In genomic region chr2:64666810-64667438, GRCh38 we compare ENCODE assay signal across 9 cellular contexts. TPM values are rescaled to one million over a fixed set of nuclear protein-coding genes. Genes with fewer than 3 reads are reported as not detected.
DNase-seq lines count a peak whose midpoint lies in the region; ATAC-seq and TF ChIP-seq lines count a peak whose summit lies in the region.
"Had no signal": no experiment of that assay in that cellular context is flagged by ENCODE, and none has a peak within 500 bp of the region (broad histone marks: within the 10 kb centered on the region; RNA-seq: fewer than 3 reads in every experiment).

No MANE protein-coding gene starts in this region.

- peak overlapping the region in 1 of 8 donors; percentile 2 for H3K4me3 ChIP-seq in spleen
- H3K4me3 ChIP-seq: PC-9 had no signal

- no peaks in the 10 kb centered on the region for H3K27me3 ChIP-seq in spleen (replicated peaks in 1 of 7)

- TF ChIP-seq POLR2A in spleen (IDR thresholded peaks at IDR 0.05): no peak

- ATAC-seq in activated CD8-positive, alpha-beta memory T cell treated with anti-CD3 and anti-CD28 coated beads, Interleukin-2, amount 10 ng/mL, durations not matched to agents 7 days and 5 days: peak; percentile 58
- ATAC-seq in HG02759 (IDR thresholded peaks at IDR 0.05; ENCODE audit: unreplicated experiment): peak; percentile 76

- CTCF ChIA-PET in activated CD8-positive, alpha-beta memory T cell treated with anti-CD3 and anti-CD28 coated beads, Interleukin-2, amount 10 ng/mL, durations not matched to agents 7 days and 5 days (lab: Charles Lee): interaction anchor here (0.6 to 3.6 kb wide), 4 partner anchors 14 to 165 kb away, joined by 3 to 15 read pairs (median 4); partner anchors contain the start of gene SERTAD2
- CTCF ChIA-PET in activated CD4-positive, alpha-beta memory T cell treated with anti-CD3 and anti-CD28 coated beads, Interleukin-2, amount 10 ng/mL, durations not matched to agents 7 days and 5 days (lab: Charles Lee): interaction anchor here (1.0 to 2.7 kb wide), 3 partner anchors 10 to 84 kb away, joined by 3 to 9 read pairs (median 3); no protein-coding TSS in a partner anchor

- H3K36me3 Mint-ChIP-seq in activated CD8-positive, alpha-beta memory T cell treated with anti-CD3 and anti-CD28 coated beads, Interleukin-2, amount 10 ng/mL, durations not matched to agents 7 days and 5 days: peaks cover 10% of the 10 kb centered on the region
- H3K36me3 Mint-ChIP-seq in activated CD4-positive, alpha-beta memory T cell treated with anti-CD3 and anti-CD28 coated beads, Interleukin-2, amount 10 ng/mL, durations not matched to agents 7 days and 5 days (ENCODE audit: low read depth): no peaks in the 10 kb centered on the region

- H3K4me3 Mint-ChIP-seq in activated CD8-positive, alpha-beta memory T cell treated with anti-CD3 and anti-CD28 coated beads, Interleukin-2, amount 10 ng/mL, durations not matched to agents 7 days and 5 days: no peak overlapping the region
- no peak overlapping the region for H3K4me3 Mint-ChIP-seq in activated CD4-positive, alpha-beta memory T cell treated with anti-CD3 and anti-CD28 coated beads, Interleukin-2, amount 10 ng/mL, durations not matched to agents 7 days and 5 days

- H3K27ac ChIP-seq in spleen: peak overlapping the region; percentile 30 to 85 (median 75)
- H3K27ac ChIP-seq: PC-9 had no signal

- no peaks in the 10 kb centered on the region for H3K36me3 ChIP-seq in spleen

- H3K27ac Mint-ChIP-seq in activated CD8-positive, alpha-beta memory T cell treated with anti-CD3 and anti-CD28 coated beads, Interleukin-2, amount 10 ng/mL, durations not matched to agents 7 days and 5 days: peak overlapping the region; percentile 76
- peak overlapping the region; percentile 3 for H3K27ac Mint-ChIP-seq in activated CD4-positive, alpha-beta memory T cell treated with anti-CD3 and anti-CD28 coated beads, Interleukin-2, amount 10 ng/mL, durations not matched to agents 7 days and 5 days

- 10 to 19% (median 16%) methylated on average over 3 of the region's 3 CpGs for WGBS in spleen, 5 donors

- peaks cover 25% of the 10 kb centered on the region for H3K4me1 Mint-ChIP-seq in activated CD8-positive, alpha-beta memory T cell treated with anti-CD3 and anti-CD28 coated beads, Interleukin-2, amount 10 ng/mL, durations not matched to agents 7 days and 5 days
- H3K4me1 Mint-ChIP-seq in activated CD4-positive, alpha-beta memory T cell treated with anti-CD3 and anti-CD28 coated beads, Interleukin-2, amount 10 ng/mL, durations not matched to agents 7 days and 5 days: peaks cover 18% of the 10 kb centered on the region

- POLR2A ChIA-PET in activated CD4-positive, alpha-beta memory T cell treated with anti-CD3 and anti-CD28 coated beads, Interleukin-2, amount 10 ng/mL, durations not matched to agents 7 days and 5 days (lab: Charles Lee): interaction anchor here (0.8 to 3.1 kb wide), 4 partner anchors 12 to 86 kb away, joined by 3 to 23 read pairs (median 4); partner anchors contain the start of gene SERTAD2

- H3K27me3 Mint-ChIP-seq in activated CD8-positive, alpha-beta memory T cell treated with anti-CD3 and anti-CD28 coated beads, Interleukin-2, amount 10 ng/mL, durations not matched to agents 7 days and 5 days: no peaks in the 10 kb centered on the region
- H3K27me3 Mint-ChIP-seq in activated CD4-positive, alpha-beta memory T cell treated with anti-CD3 and anti-CD28 coated beads, Interleukin-2, amount 10 ng/mL, durations not matched to agents 7 days and 5 days: peaks cover 3% of the 10 kb centered on the region

- peaks cover 23 to 46% (median 31%) of the 10 kb centered on the region in 6 donors for H3K4me1 ChIP-seq in spleen

- intact Hi-C loops in spleen (cut with DNase I; ENCODE audit: low total_unique reads): no loop called here

- no peaks in the 10 kb centered on the region for H3K9me3 Mint-ChIP-seq in activated CD8-positive, alpha-beta memory T cell treated with anti-CD3 and anti-CD28 coated beads, Interleukin-2, amount 10 ng/mL, durations not matched to agents 7 days and 5 days (ENCODE audit: low read depth)
- no peaks in the 10 kb centered on the region for H3K9me3 Mint-ChIP-seq in activated CD4-positive, alpha-beta memory T cell treated with anti-CD3 and anti-CD28 coated beads, Interleukin-2, amount 10 ng/mL, durations not matched to agents 7 days and 5 days

- H3K9me3 ChIP-seq in spleen: no peaks in the 10 kb centered on the region

- no peak for TF ChIP-seq CTCF in spleen (IDR thresholded peaks at IDR 0.05 in 8 of 11, conservative IDR thresholded peaks at IDR 0.05 in 3 of 11)

- DNase-seq in activated CD8-positive, alpha-beta memory T cell treated with anti-CD3 and anti-CD28 coated beads, Interleukin-2, amount 10 ng/mL, durations not matched to agents 7 days and 5 days: no peak
- no peak for DNase-seq in activated CD8-positive, alpha-beta memory T cell treated with anti-CD3 and anti-CD28 coated beads for 24 hours
- no peak for DNase-seq in activated CD4-positive, alpha-beta memory T cell treated with anti-CD3 and anti-CD28 coated beads, Interleukin-2, amount 10 ng/mL, durations not matched to agents 7 days and 5 days
- DNase-seq in spleen (no peak), iPS-NIHi11 (ENCODE audit: low spot score) (no peak), NOMO-1 (lab: John Stamatoyannopoulos, UW; ENCODE audit: unreplicated experiment in 2 of 2) (no peak), CD1c-positive myeloid dendritic cell (ENCODE audit: extremely low spot score) (no peak)
- DNase-seq: PC-9 had no signal

RNA-seq across cellular contexts. Expression of gene SERTAD2, which starts 13.2 kb away (rescaled TPM):
- total RNA-seq in activated CD8-positive, alpha-beta memory T cell treated with anti-CD3 and anti-CD28 coated beads, Interleukin-2, amount 10 ng/mL, durations not matched to agents 7 days and 5 days: 10 to 100 TPM; 24.3 to 53.7 TPM
- 10 to 100 TPM; 16.2 to 17.5 TPM for total RNA-seq in activated CD4-positive, alpha-beta memory T cell treated with anti-CD3 and anti-CD28 coated beads, Interleukin-2, amount 10 ng/mL, durations not matched to agents 7 days and 5 days
- total RNA-seq in spleen: 10 to 100 TPM; 31.2 to 61.4 (median 43.3) TPM
- polyA plus RNA-seq in spleen: 10 to 100 TPM; 10.4 to 16.9 (median 13.6) TPM
